Comparison of ENCODE assay signal across 8 cellular contexts in genomic region chr19:42220751-42221097, GRCh38. TPM values are rescaled to one million over a fixed set of nuclear protein-coding genes. Genes with fewer than 3 reads are reported as not detected.
A peak's percentile ranks its signal among the peaks of the same experiment; 100 is the strongest.
DNase-seq lines count a peak whose midpoint lies in the region; ATAC-seq and TF ChIP-seq lines count a peak whose summit lies in the region.

No MANE protein-coding gene starts in this region.

- H3K4me3 ChIP-seq in HFF-Myc (replicated peaks; ENCODE audit: low read depth, low read length) (peak overlapping the region; percentile 68), iPS-11a (ENCODE audit: low read depth, low read length) (peak overlapping the region; percentile 89)

- H3K27me3 Mint-ChIP-seq in activated T-helper 17 cell treated with anti-CD3 and anti-CD28 coated beads, Interleukin-2, amount 50 U/mL, for 72 hours, result no peaks in the 10 kb centered on the region

- no peak for TF ChIP-seq CTCF in HFF-Myc (IDR thresholded peaks at IDR 0.05; ENCODE audit: low read depth, low read length, missing control alignments)

- peak overlapping the region; percentile 95 for H3K27ac Mint-ChIP-seq in activated T-helper 17 cell treated with anti-CD3 and anti-CD28 coated beads, Interleukin-2, amount 50 U/mL, for 72 hours
- peak overlapping the region; percentile 99 for H3K27ac Mint-ChIP-seq in stimulated activated effector memory CD8-positive, alpha-beta T cell treated with anti-CD3 and anti-CD28 coated beads, Interleukin-12 subunit alpha, Interleukin-12 subunit beta, amount 100 ng/mL, for 72 hours

- DNase-seq in HFF-Myc (ENCODE audit: extremely low read depth, low read depth), result no peak
- DNase-seq in stimulated activated effector memory CD8-positive, alpha-beta T cell treated with anti-CD3 and anti-CD28 coated beads, Interleukin-12 subunit alpha, Interleukin-12 subunit beta, amount 100 ng/mL, for 72 hours (ENCODE audit: low spot score in 2 of 2), result no peak
- no peak for DNase-seq in putamen (ENCODE audit: low spot score)
- no peak for DNase-seq in iPS-NIHi7 (ENCODE audit: extremely low spot score)
- no peak for DNase-seq in NCI-H748 (lab: John Stamatoyannopoulos, UW; ENCODE audit: unreplicated experiment)
- DNase-seq in NCI-H1436 (lab: John Stamatoyannopoulos, UW), result no peak

- H3K9me3 Mint-ChIP-seq in activated T-helper 17 cell treated with anti-CD3 and anti-CD28 coated beads, Interleukin-2, amount 50 U/mL, for 72 hours, result no peaks in the 10 kb centered on the region
- H3K9me3 Mint-ChIP-seq in stimulated activated effector memory CD8-positive, alpha-beta T cell treated with anti-CD3 and anti-CD28 coated beads, Interleukin-12 subunit alpha, Interleukin-12 subunit beta, amount 100 ng/mL, for 72 hours, result no peaks in the 10 kb centered on the region

- ATAC-seq in activated T-helper 17 cell treated with anti-CD3 and anti-CD28 coated beads, Interleukin-2, amount 50 U/mL, for 72 hours (replicated peaks), result no peak
- ATAC-seq in stimulated activated effector memory CD8-positive, alpha-beta T cell treated with anti-CD3 and anti-CD28 coated beads, Interleukin-12 subunit alpha, Interleukin-12 subunit beta, amount 100 ng/mL, for 72 hours, result no peak

- peaks cover 64% of the 10 kb centered on the region for H3K36me3 Mint-ChIP-seq in activated T-helper 17 cell treated with anti-CD3 and anti-CD28 coated beads, Interleukin-2, amount 50 U/mL, for 72 hours (ENCODE audit: low read depth)
- peaks cover 63% of the 10 kb centered on the region for H3K36me3 Mint-ChIP-seq in stimulated activated effector memory CD8-positive, alpha-beta T cell treated with anti-CD3 and anti-CD28 coated beads, Interleukin-12 subunit alpha, Interleukin-12 subunit beta, amount 100 ng/mL, for 72 hours

- peaks cover 28% of the 10 kb centered on the region for H3K4me1 Mint-ChIP-seq in activated T-helper 17 cell treated with anti-CD3 and anti-CD28 coated beads, Interleukin-2, amount 50 U/mL, for 72 hours
- H3K4me1 Mint-ChIP-seq in stimulated activated effector memory CD8-positive, alpha-beta T cell treated with anti-CD3 and anti-CD28 coated beads, Interleukin-12 subunit alpha, Interleukin-12 subunit beta, amount 100 ng/mL, for 72 hours, result peaks cover 54% of the 10 kb centered on the region

- H3K4me3 Mint-ChIP-seq in activated T-helper 17 cell treated with anti-CD3 and anti-CD28 coated beads, Interleukin-2, amount 50 U/mL, for 72 hours, result peak overlapping the region; percentile 95
- peak overlapping the region; percentile 94 for H3K4me3 Mint-ChIP-seq in stimulated activated effector memory CD8-positive, alpha-beta T cell treated with anti-CD3 and anti-CD28 coated beads, Interleukin-12 subunit alpha, Interleukin-12 subunit beta, amount 100 ng/mL, for 72 hours

RNA-seq across cellular contexts. Expression of gene ZNF526, which starts 0.6 kb away (rescaled TPM):
- total RNA-seq in activated T-helper 17 cell treated with anti-CD3 and anti-CD28 coated beads, Interleukin-2, amount 50 U/mL, for 72 hours, result 10 to 100 TPM; 17.2 to 18.0 TPM

RNA-seq across cellular contexts. Expression of gene DEDD2, which starts 3.2 kb away (rescaled TPM):
- total RNA-seq in activated T-helper 17 cell treated with anti-CD3 and anti-CD28 coated beads, Interleukin-2, amount 50 U/mL, for 72 hours, result 10 to 100 TPM; 37.4 to 45.7 TPM

RNA-seq across cellular contexts. Expression of gene GSK3A, which starts 21.7 kb away (rescaled TPM):
- 10 to 100 TPM; 30.3 to 47.2 TPM for total RNA-seq in activated T-helper 17 cell treated with anti-CD3 and anti-CD28 coated beads, Interleukin-2, amount 50 U/mL, for 72 hours

RNA-seq across cellular contexts. Expression of gene ERF, which starts 34.2 kb away (rescaled TPM):
- total RNA-seq in activated T-helper 17 cell treated with anti-CD3 and anti-CD28 coated beads, Interleukin-2, amount 50 U/mL, for 72 hours, result 10 to 100 TPM; 44.8 to 49.7 TPM

RNA-seq across cellular contexts. Expression of gene CIC, which starts 48.3 kb away (rescaled TPM):
- 100 to 1,000 TPM in 1 of 2 donors, 10 to 100 TPM in 1; 85.4 to 165 TPM for total RNA-seq in activated T-helper 17 cell treated with anti-CD3 and anti-CD28 coated beads, Interleukin-2, amount 50 U/mL, for 72 hours
